3 cellular contexts compared by ENCODE assay signal in genomic region chr10:121658111-121658510, GRCh38.
"Had no signal": no experiment of that assay in that cellular context is flagged by ENCODE, and none has a peak within 500 bp of the region (broad histone marks: within the 10 kb centered on the region; RNA-seq: fewer than 3 reads in every experiment).

No MANE protein-coding gene starts in this region.

- DNase-seq: GDM1, GF-D8 had no signal

- ATAC-seq: GM12878 had no signal

- H3K4me3 ChIP-seq: GM12878 had no signal
